ENCODE assay signal across 1 cellular context in genomic region chr1:66349277-66349676, GRCh38.
TF ChIP-seq lines count a peak whose summit lies in the region.

No MANE protein-coding gene starts in this region.

TF ChIP-seq in H1, 55 proteins besides CTCF, POLR2A, EP300 and RAD21 (continued from another document):
- no peak for TF ChIP-seq ATF3 (IDR thresholded peaks at IDR 0.05; ENCODE audit: insufficient read depth, low read depth, low read length)
- TF ChIP-seq RXRA (IDR thresholded peaks at IDR 0.05; ENCODE audit: insufficient read depth, low read depth, low read length) = no peak
- no peak for TF ChIP-seq USF2 (IDR thresholded peaks at IDR 0.05; ENCODE audit: low read length)
- TF ChIP-seq PHF8 (conservative IDR thresholded peaks at IDR 0.05; ENCODE audit: low read depth, low read length) = no peak
- TF ChIP-seq CHD7 (IDR thresholded peaks at IDR 0.05; ENCODE audit: insufficient replicate concordance, low read length) = no peak
- TF ChIP-seq YY1 (IDR thresholded peaks at IDR 0.05; ENCODE audit: low read depth, low read length) = no peak
- TF ChIP-seq ZNF274 (IDR thresholded peaks at IDR 0.05; ENCODE audit: borderline replicate concordance, extremely low read depth, low read length) = no peak
- TF ChIP-seq SAP30 (IDR thresholded peaks at IDR 0.05; ENCODE audit: insufficient read depth, insufficient replicate concordance, low read length) = no peak
- no peak for TF ChIP-seq CHD1 (IDR thresholded peaks at IDR 0.05; ENCODE audit: low read depth, low read length)
